ENCODE assay signal across 23 cellular contexts in genomic region chr9:125359011-125359410, GRCh38.
A peak's percentile ranks its signal among the peaks of the same experiment; 100 is the strongest.
DNase-seq lines count a peak whose midpoint lies in the region; ATAC-seq, FAIRE-seq and TF ChIP-seq lines count a peak whose summit lies in the region.
"Had no signal": no experiment of that assay in that cellular context is flagged by ENCODE, and none has a peak within 500 bp of the region (broad histone marks: within the 10 kb centered on the region; RNA-seq: fewer than 3 reads in every experiment).

No MANE protein-coding gene starts in this region.

- CTCF ChIA-PET in activated CD4-positive, alpha-beta memory T cell treated with anti-CD3 and anti-CD28 coated beads, Interleukin-2, amount 10 ng/mL, durations not matched to agents 7 days and 5 days (lab: Charles Lee): no interaction called here
- CTCF ChIA-PET in activated CD4-positive, alpha-beta memory T cell treated with anti-CD3 and anti-CD28 coated beads for 36 hours (lab: Charles Lee): no interaction called here
- CTCF ChIA-PET in activated CD8-positive, alpha-beta T cell treated with anti-CD3 and anti-CD28 coated beads for 36 hours (lab: Charles Lee): interaction anchor here (1.4 kb wide), 1 partner anchor 11 kb away, joined by 3 read pairs; no protein-coding TSS in a partner anchor
- CTCF ChIA-PET in naive thymus-derived CD4-positive, alpha-beta T cell (lab: Charles Lee): interaction anchor here (0.7 kb wide), 1 partner anchor 586 kb away, joined by 3 read pairs; no protein-coding TSS in a partner anchor

- peaks cover 67% of the 10 kb centered on the region for H3K36me3 Mint-ChIP-seq in activated CD4-positive, alpha-beta memory T cell treated with anti-CD3 and anti-CD28 coated beads, Interleukin-2, amount 10 ng/mL, durations not matched to agents 7 days and 5 days (ENCODE audit: low read depth)
- H3K36me3 Mint-ChIP-seq in activated CD4-positive, alpha-beta memory T cell treated with anti-CD3 and anti-CD28 coated beads for 36 hours: peaks cover 36% of the 10 kb centered on the region
- peaks cover 29% of the 10 kb centered on the region for H3K36me3 Mint-ChIP-seq in activated CD8-positive, alpha-beta T cell treated with anti-CD3 and anti-CD28 coated beads for 36 hours (ENCODE audit: low read depth)
- H3K36me3 Mint-ChIP-seq in naive thymus-derived CD4-positive, alpha-beta T cell: peaks cover 0 to 46% (median 18%) of the 10 kb centered on the region in 5 donors

- H3K36me3 ChIP-seq in naive thymus-derived CD4-positive, alpha-beta T cell (ENCODE audit: control insufficient read depth in 2 of 3, insufficient read depth in 3 of 3, low read length in 3 of 3): peaks cover 9 to 85% (median 22%) of the 10 kb centered on the region in 3 experiments

- POLR2A ChIA-PET in activated CD4-positive, alpha-beta memory T cell treated with anti-CD3 and anti-CD28 coated beads, Interleukin-2, amount 10 ng/mL, durations not matched to agents 7 days and 5 days (lab: Charles Lee): no interaction called here
- POLR2A ChIA-PET in activated CD4-positive, alpha-beta memory T cell treated with anti-CD3 and anti-CD28 coated beads for 36 hours (lab: Charles Lee): no interaction called here
- POLR2A ChIA-PET in activated CD8-positive, alpha-beta T cell treated with anti-CD3 and anti-CD28 coated beads for 36 hours (lab: Charles Lee): interaction anchor here (1.5 kb wide), 1 partner anchor 118 kb away, joined by 3 read pairs; the partner anchor contains the start of gene HSPA5
- POLR2A ChIA-PET in naive thymus-derived CD4-positive, alpha-beta T cell (lab: Charles Lee): no interaction called here

- H3K4me1 Mint-ChIP-seq in activated CD4-positive, alpha-beta memory T cell treated with anti-CD3 and anti-CD28 coated beads, Interleukin-2, amount 10 ng/mL, durations not matched to agents 7 days and 5 days: peaks cover 13% of the 10 kb centered on the region
- peaks cover 14% of the 10 kb centered on the region for H3K4me1 Mint-ChIP-seq in activated CD4-positive, alpha-beta memory T cell treated with anti-CD3 and anti-CD28 coated beads for 36 hours (ENCODE audit: low read depth)
- peaks cover 16% of the 10 kb centered on the region for H3K4me1 Mint-ChIP-seq in activated CD8-positive, alpha-beta T cell treated with anti-CD3 and anti-CD28 coated beads for 36 hours (ENCODE audit: low read depth)
- peaks cover 3 to 18% (median 10%) of the 10 kb centered on the region in 7 donors for H3K4me1 Mint-ChIP-seq in naive thymus-derived CD4-positive, alpha-beta T cell
- H3K4me1 Mint-ChIP-seq: CD14-positive monocyte had no signal

- H3K27me3 Mint-ChIP-seq in activated CD4-positive, alpha-beta memory T cell treated with anti-CD3 and anti-CD28 coated beads, Interleukin-2, amount 10 ng/mL, durations not matched to agents 7 days and 5 days: no peaks in the 10 kb centered on the region
- no peaks in the 10 kb centered on the region for H3K27me3 Mint-ChIP-seq in activated CD4-positive, alpha-beta memory T cell treated with anti-CD3 and anti-CD28 coated beads for 36 hours
- H3K27me3 Mint-ChIP-seq in activated CD8-positive, alpha-beta T cell treated with anti-CD3 and anti-CD28 coated beads for 36 hours: no peaks in the 10 kb centered on the region
- no peaks in the 10 kb centered on the region for H3K27me3 Mint-ChIP-seq in naive thymus-derived CD4-positive, alpha-beta T cell

- peak overlapping the region; percentile 41 for H3K27ac Mint-ChIP-seq in activated CD4-positive, alpha-beta memory T cell treated with anti-CD3 and anti-CD28 coated beads, Interleukin-2, amount 10 ng/mL, durations not matched to agents 7 days and 5 days
- no peak overlapping the region for H3K27ac Mint-ChIP-seq in activated CD4-positive, alpha-beta memory T cell treated with anti-CD3 and anti-CD28 coated beads for 36 hours
- peak overlapping the region; percentile 5 for H3K27ac Mint-ChIP-seq in activated CD8-positive, alpha-beta T cell treated with anti-CD3 and anti-CD28 coated beads for 36 hours
- H3K27ac Mint-ChIP-seq in naive thymus-derived CD4-positive, alpha-beta T cell: peak overlapping the region in 6 of 9 donors; percentile 10 to 75 (median 48)
- H3K27ac Mint-ChIP-seq: HFFc6 had no signal

- intact Hi-C loops in activated CD4-positive, alpha-beta memory T cell treated with anti-CD3 and anti-CD28 coated beads for 36 hours (cut with micrococcal nuclease): no loop called here
- intact Hi-C loops in activated CD8-positive, alpha-beta T cell treated with anti-CD3 and anti-CD28 coated beads for 36 hours (cut with micrococcal nuclease): no loop called here
- intact Hi-C loops in naive thymus-derived CD4-positive, alpha-beta T cell (cut with micrococcal nuclease): no loop called here

- H3K27ac ChIP-seq in naive thymus-derived CD4-positive, alpha-beta T cell (ENCODE audit: low read depth, low read length): no peak overlapping the region
- H3K27ac ChIP-seq: PC-9 had no signal

- ATAC-seq in activated CD8-positive, alpha-beta T cell treated with anti-CD3 and anti-CD28 coated beads for 36 hours: no peak
- ATAC-seq in naive thymus-derived CD4-positive, alpha-beta T cell: no peak
- ATAC-seq in GM21723 (IDR thresholded peaks at IDR 0.05; ENCODE audit: unreplicated experiment): no peak
- ATAC-seq: HepG2 had no signal

- FAIRE-seq in D721Med (lab: Jason Lieb, UNC): peak; percentile 93
- FAIRE-seq: H54, HepG2 had no signal

- DNase-seq in activated CD4-positive, alpha-beta memory T cell treated with anti-CD3 and anti-CD28 coated beads, Interleukin-2, amount 10 ng/mL, durations not matched to agents 7 days and 5 days: no peak
- DNase-seq in activated CD4-positive, alpha-beta memory T cell treated with anti-CD3 and anti-CD28 coated beads for 36 hours: no peak
- peak; percentile 48 for DNase-seq in D721Med (ENCODE audit: insufficient read length, low spot score)
- DNase-seq in activated CD8-positive, alpha-beta T cell treated with anti-CD3 and anti-CD28 coated beads for 36 hours: no peak
- DNase-seq in naive thymus-derived CD4-positive, alpha-beta T cell: no peak
- DNase-seq in NCI-H1436 treated with DMSO at 0.1 percent for 48 hours (lab: John Stamatoyannopoulos, UW): no peak
- DNase-seq in SKM-1 (lab: John Stamatoyannopoulos, UW; ENCODE audit: unreplicated experiment): no peak
- DNase-seq: 8988T, COR-L47, DMS153, GDM1, HFFc6, KBM-7, MV-4-11, NCI-H187, NCI-H2107, NCI-H510A treated with DMSO at 0.1 percent for 48 hours, NCI-H774, PC-9 had no signal

- H3K4me3 ChIP-seq in naive thymus-derived CD4-positive, alpha-beta T cell (ENCODE audit: low read length): no peak overlapping the region
- H3K4me3 ChIP-seq: PC-9 had no signal

- H3K9me3 ChIP-seq in naive thymus-derived CD4-positive, alpha-beta T cell (ENCODE audit: control insufficient read depth in 2 of 3, low read length in 3 of 3): no peaks in the 10 kb centered on the region

- H3K27me3 ChIP-seq in naive thymus-derived CD4-positive, alpha-beta T cell (ENCODE audit: control insufficient read depth in 2 of 2, insufficient read depth in 2 of 2, low read length in 2 of 2): no peaks in the 10 kb centered on the region

- no peaks in the 10 kb centered on the region for H3K4me1 ChIP-seq in naive thymus-derived CD4-positive, alpha-beta T cell (ENCODE audit: control insufficient read depth in 2 of 2, insufficient read depth in 2 of 2, low read length in 2 of 2)

- H3K9me3 Mint-ChIP-seq in activated CD4-positive, alpha-beta memory T cell treated with anti-CD3 and anti-CD28 coated beads, Interleukin-2, amount 10 ng/mL, durations not matched to agents 7 days and 5 days: no peaks in the 10 kb centered on the region
- no peaks in the 10 kb centered on the region for H3K9me3 Mint-ChIP-seq in activated CD4-positive, alpha-beta memory T cell treated with anti-CD3 and anti-CD28 coated beads for 36 hours
- H3K9me3 Mint-ChIP-seq in activated CD8-positive, alpha-beta T cell treated with anti-CD3 and anti-CD28 coated beads for 36 hours: no peaks in the 10 kb centered on the region
- no peaks in the 10 kb centered on the region for H3K9me3 Mint-ChIP-seq in naive thymus-derived CD4-positive, alpha-beta T cell
- H3K9me3 Mint-ChIP-seq: CD14-positive monocyte, HFFc6 had no signal

- TF ChIP-seq CTCF in D721Med (IDR thresholded peaks at IDR 0.05; ENCODE audit: insufficient read depth, missing control alignments): no peak
- no peak for TF ChIP-seq CTCF in activated CD8-positive, alpha-beta T cell treated with anti-CD3 and anti-CD28 coated beads for 36 hours (IDR thresholded peaks at IDR 0.05)

- no peak overlapping the region for H3K4me3 Mint-ChIP-seq in activated CD4-positive, alpha-beta memory T cell treated with anti-CD3 and anti-CD28 coated beads, Interleukin-2, amount 10 ng/mL, durations not matched to agents 7 days and 5 days
- H3K4me3 Mint-ChIP-seq in activated CD4-positive, alpha-beta memory T cell treated with anti-CD3 and anti-CD28 coated beads for 36 hours: no peak overlapping the region
- H3K4me3 Mint-ChIP-seq in activated CD8-positive, alpha-beta T cell treated with anti-CD3 and anti-CD28 coated beads for 36 hours: no peak overlapping the region
- no peak overlapping the region for H3K4me3 Mint-ChIP-seq in naive thymus-derived CD4-positive, alpha-beta T cell
- H3K4me3 Mint-ChIP-seq: CD14-positive monocyte, HFFc6 had no signal

Comparison
In these comparisons a context has a peak if more than half of its experiments do, and no peak if none do; other contexts are left out.
1. CTCF ChIA-PET loops: an anchor here in activated CD8-positive, alpha-beta T cell treated with anti-CD3 and anti-CD28 coated beads for 36 hours (1.4 kb wide) and naive thymus-derived CD4-positive, alpha-beta T cell (0.7 kb wide); none called in activated CD4-positive, alpha-beta memory T cell treated with anti-CD3 and anti-CD28 coated beads, Interleukin-2, amount 10 ng/mL, durations not matched to agents 7 days and 5 days and activated CD4-positive, alpha-beta memory T cell treated with anti-CD3 and anti-CD28 coated beads for 36 hours.